21 cellular contexts compared by ENCODE assay signal in genomic region chr17:82369211-82369610, GRCh38. TPM values are rescaled to one million over a fixed set of nuclear protein-coding genes. Genes with fewer than 3 reads are reported as not detected.
DNase-seq lines count a peak whose midpoint lies in the region; ATAC-seq and TF ChIP-seq lines count a peak whose summit lies in the region.
"Had no signal": no experiment of that assay in that cellular context is flagged by ENCODE, and none has a peak within 500 bp of the region (broad histone marks: within the 10 kb centered on the region; RNA-seq: fewer than 3 reads in every experiment).

No MANE protein-coding gene starts in this region.

- H2AFZ ChIP-seq in Loucy (ENCODE audit: low read length), result no peak overlapping the region
- H2AFZ ChIP-seq: GM23248 had no signal

- no peak for ATAC-seq in HG02610 (IDR thresholded peaks at IDR 0.05; ENCODE audit: unreplicated experiment)
- ATAC-seq: CD8-positive, alpha-beta T cell; HCT116 had no signal

- peaks cover 16% of the 10 kb centered on the region for H3F3A ChIP-seq in Loucy (ENCODE audit: low read depth)

- 49 to 53% methylated on average over 7 of the region's 7 CpGs for WGBS in thyroid gland, 2 donors

- peaks cover 38% of the 10 kb centered on the region for H3K27me3 Mint-ChIP-seq in chondrocyte (ENCODE audit: low read depth)

- peak overlapping the region; percentile 7 for H3K4me2 ChIP-seq in Loucy (ENCODE audit: low read depth, low read length, poor library complexity, severe bottlenecking)

- no peaks in the 10 kb centered on the region for H3K9me3 Mint-ChIP-seq in chondrocyte (ENCODE audit: low read depth)
- H3K9me3 Mint-ChIP-seq: CD4-positive, CD25-positive, alpha-beta regulatory T cell; CD8-positive, alpha-beta T cell; HFFc6 had no signal

- intact Hi-C loops in thyroid gland (cut with DNase I), result no loop called here

- TF ChIP-seq CTCF in Loucy (conservative IDR thresholded peaks at IDR 0.05; ENCODE audit: low read length) (no peak), chondrocyte (IDR thresholded peaks at IDR 0.05) (no peak), thyroid gland (IDR thresholded peaks at IDR 0.05) (no peak)

- peak overlapping the region in 1 of 3 donors; percentile 29 for H3K27ac ChIP-seq in thyroid gland
- H3K27ac ChIP-seq: BLaER1, C4-2B, GM23248 had no signal

- peaks cover 13% of the 10 kb centered on the region for H3K4me1 Mint-ChIP-seq in chondrocyte (ENCODE audit: low read depth)

- H3K4me3 Mint-ChIP-seq in chondrocyte (ENCODE audit: unreplicated experiment), result no peak overlapping the region
- H3K4me3 Mint-ChIP-seq: CD8-positive, alpha-beta T cell; H9; HFFc6 had no signal

- no peak overlapping the region for H3K27ac Mint-ChIP-seq in chondrocyte (ENCODE audit: unreplicated experiment)
- H3K27ac Mint-ChIP-seq: B cell; CD4-positive, CD25-positive, alpha-beta regulatory T cell; CD8-positive, alpha-beta T cell; H9; HFFc6 had no signal

- CTCF ChIA-PET in HEK293T (lab: Yijun Ruan, JAX), result no interaction called here

- H3K9me2 ChIP-seq in Loucy (replicated peaks; ENCODE audit: low read depth, low read length), result no peaks in the 10 kb centered on the region

- H3K36me3 ChIP-seq in Loucy (ENCODE audit: insufficient read depth, low read length) (no peaks in the 10 kb centered on the region), thyroid gland (no peaks in the 10 kb centered on the region)
- H3K36me3 ChIP-seq: BLaER1 had no signal

- H3K36me3 Mint-ChIP-seq in chondrocyte (ENCODE audit: low read depth), result no peaks in the 10 kb centered on the region
- H3K36me3 Mint-ChIP-seq: CD4-positive, CD25-positive, alpha-beta regulatory T cell; CD8-positive, alpha-beta T cell had no signal

- POLR2A ChIA-PET in HEK293T (lab: Yijun Ruan, JAX), result interaction anchor here (1.2 kb wide), 1 partner anchor 14 kb away, joined by 3 read pairs; no protein-coding TSS in a partner anchor

- H3K9me3 ChIP-seq in Loucy (ENCODE audit: insufficient read depth, low read depth, low read length), result no peaks in the 10 kb centered on the region
- H3K9me3 ChIP-seq in thyroid gland, result no peaks in the 10 kb centered on the region
- H3K9me3 ChIP-seq: BLaER1, Caco-2 had no signal

- H3K9ac ChIP-seq in Loucy (ENCODE audit: low read depth, low read length, poor library complexity, severe bottlenecking), result peak overlapping the region; percentile 49
- H3K9ac ChIP-seq: BLaER1, GM23248 had no signal

- no peak for TF ChIP-seq POLR2A in thyroid gland (IDR thresholded peaks at IDR 0.05)

- no peaks in the 10 kb centered on the region for H3K27me3 ChIP-seq in Loucy (ENCODE audit: insufficient read depth, low read length, poor library complexity, severe bottlenecking)
- no peaks in the 10 kb centered on the region for H3K27me3 ChIP-seq in thyroid gland

- DNase-seq in HEK293T (ENCODE audit: extremely low spot score) (no peak), chondrocyte (ENCODE audit: low spot score) (peak; percentile 22), thyroid gland (peak; percentile 54 to 62), H4 (ENCODE audit: low spot score) (no peak), hepatic stellate cell (ENCODE audit: low spot score) (no peak)
- DNase-seq: Caco-2; CD4-positive, CD25-positive, alpha-beta regulatory T cell; CD8-positive, alpha-beta T cell; DMS153; DND-41; GM23248; H9; HFFc6 had no signal

- H3K4me1 ChIP-seq in Loucy (ENCODE audit: insufficient read depth, low read length, poor library complexity, severe bottlenecking), result peaks cover 37% of the 10 kb centered on the region
- H3K4me1 ChIP-seq in thyroid gland, result peaks cover 11 to 29% of the 10 kb centered on the region in 2 donors

- peaks cover 11% of the 10 kb centered on the region for H3K79me2 ChIP-seq in Loucy (ENCODE audit: insufficient read depth, low read length)

- H3K4me3 ChIP-seq in Loucy (ENCODE audit: low read length, poor library complexity, severe bottlenecking), result no peak overlapping the region
- no peak overlapping the region for H3K4me3 ChIP-seq in thyroid gland (replicated peaks in 1 of 3)
- H3K4me3 ChIP-seq: BLaER1, GM23248 had no signal

- no peaks in the 10 kb centered on the region for H4K20me1 ChIP-seq in Loucy (ENCODE audit: insufficient read depth, low read length, poor library complexity, severe bottlenecking)

TF ChIP-seq in HEK293T, 16 proteins besides CTCF, POLR2A, EP300 and RAD21:
- TF ChIP-seq ELF4 (IDR thresholded peaks at IDR 0.05) (no peak), HDGF (IDR thresholded peaks at IDR 0.05; ENCODE audit: borderline replicate concordance) (no peak), CTBP1 (IDR thresholded peaks at IDR 0.05; ENCODE audit: borderline replicate concordance) (no peak), SP1 (IDR thresholded peaks at IDR 0.05) (no peak), ZNF384 (IDR thresholded peaks at IDR 0.05) (peak; percentile 40; the same call in 1 of the 2 replicates), L3MBTL2 (conservative IDR thresholded peaks at IDR 0.05) (no peak), FOXA1 (IDR thresholded peaks at IDR 0.05) (no peak)
- TF ChIP-seq, protein P1, sequence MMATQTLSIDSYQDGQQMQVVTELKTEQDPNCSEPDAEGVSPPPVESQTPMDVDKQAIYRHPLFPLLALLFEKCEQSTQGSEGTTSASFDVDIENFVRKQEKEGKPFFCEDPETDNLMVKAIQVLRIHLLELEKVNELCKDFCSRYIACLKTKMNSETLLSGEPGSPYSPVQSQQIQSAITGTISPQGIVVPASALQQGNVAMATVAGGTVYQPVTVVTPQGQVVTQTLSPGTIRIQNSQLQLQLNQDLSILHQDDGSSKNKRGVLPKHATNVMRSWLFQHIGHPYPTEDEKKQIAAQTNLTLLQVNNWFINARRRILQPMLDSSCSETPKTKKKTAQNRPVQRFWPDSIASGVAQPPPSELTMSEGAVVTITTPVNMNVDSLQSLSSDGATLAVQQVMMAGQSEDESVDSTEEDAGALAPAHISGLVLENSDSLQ (IDR thresholded peaks at IDR 0.05), result no peak

RNA-seq across cellular contexts. Expression of gene UTS2R, which starts 2.4 kb away (rescaled TPM):
- total RNA-seq in chondrocyte (not detected in 3 replicates), thyroid gland (1 to 10 TPM in 3 of 4 donors, under 1 TPM in 1; 0.22 to 6.6 (median 3.9) TPM)
- not detected in 2 replicates for total RNA-seq in H4 (2014; rRNA removed; shearing (Covaris generic))
- total RNA-seq: A172; B cell; CD4-positive, CD25-positive, alpha-beta regulatory T cell; CD8-positive, alpha-beta T cell; GM23248; H1; HFFc6 had no signal

RNA-seq across cellular contexts. Expression of gene TEX19, which starts 10.2 kb away (rescaled TPM):
- not detected in 3 replicates for total RNA-seq in chondrocyte
- under 1 TPM in 1 of 4 donors, not detected in 3; 0.54 TPM for total RNA-seq in thyroid gland
- total RNA-seq in H4 (2014; rRNA removed; shearing (Covaris generic)), result 0.68 and 0.72 TPM in 2 replicates
- total RNA-seq: A172; B cell; CD4-positive, CD25-positive, alpha-beta regulatory T cell; CD8-positive, alpha-beta T cell; GM23248 had no signal

RNA-seq across cellular contexts. Expression of gene SECTM1, which starts 35.6 kb away (rescaled TPM):
- total RNA-seq in chondrocyte (1.3 to 2.5 TPM (median 2.1 TPM) in 3 replicates), thyroid gland (10 to 100 TPM in 1 of 4 donors, 1 to 10 TPM in 3; 4.1 to 15.3 (median 5.1) TPM)
- total RNA-seq in H4 (2014; rRNA removed; shearing (Covaris generic)), result 30.1 and 30.7 TPM in 2 replicates

RNA-seq across cellular contexts. Expression of gene HEXD, which starts 48.9 kb away (rescaled TPM):
- total RNA-seq in chondrocyte (10.8 to 17.7 TPM (median 11.2 TPM) in 3 replicates), thyroid gland (10 to 100 TPM; 33.2 to 72.7 (median 40.9) TPM)
- total RNA-seq in H4 (2014; rRNA removed; shearing (Covaris generic)), result 6.3 and 8.4 TPM in 2 replicates

RNA-seq across cellular contexts. Expression of gene OGFOD3, which starts 49.2 kb away (rescaled TPM):
- 19.9 to 30.6 TPM (median 20.0 TPM) in 3 replicates for total RNA-seq in chondrocyte
- total RNA-seq in thyroid gland, result 10 to 100 TPM; 46.5 to 57.5 (median 55.1) TPM
- 28.3 and 30.1 TPM in 2 replicates for total RNA-seq in H4 (2014; rRNA removed; shearing (Covaris generic))

Comparison
In these comparisons a context has a peak if more than half of its experiments do, and no peak if none do; other contexts are left out.
1. DNase-seq: peak in chondrocyte (single experiment) and thyroid gland (2 of 2); none in HEK293T (single experiment), H4 (single experiment) and hepatic stellate cell (single experiment).